ENCODE assay signal across 9 cellular contexts in genomic region chr2:213238753-213239591, GRCh38. TPM values are rescaled to one million over a fixed set of nuclear protein-coding genes. Genes with fewer than 3 reads are reported as not detected.
DNase-seq lines count a peak whose midpoint lies in the region; ATAC-seq, FAIRE-seq and TF ChIP-seq lines count a peak whose summit lies in the region.
"Had no signal": no experiment of that assay in that cellular context is flagged by ENCODE, and none has a peak within 500 bp of the region (broad histone marks: within the 10 kb centered on the region; RNA-seq: fewer than 3 reads in every experiment).

No MANE protein-coding gene starts in this region.

- no peak overlapping the region for H2AFZ ChIP-seq in mesenchymal stem cell (ENCODE audit: low read depth, low read length)

- no peaks in the 10 kb centered on the region for H3K36me3 ChIP-seq in breast epithelium
- H3K36me3 ChIP-seq in mesenchymal stem cell (ENCODE audit: control insufficient read depth in 1 of 2, insufficient read depth in 2 of 2, low read depth in 1 of 2, low read length in 2 of 2), result no peaks in the 10 kb centered on the region

- H2BK120ac ChIP-seq in mesenchymal stem cell (ENCODE audit: low read depth, low read length), result no peak overlapping the region

- no peaks in the 10 kb centered on the region for H3K36me3 Mint-ChIP-seq in MCF 10A (ENCODE audit: insufficient read depth, unreplicated experiment)

- intact Hi-C loops in MCF 10A (cut with micrococcal nuclease), result no loop called here
- intact Hi-C loops in breast epithelium (cut with DNase I; ENCODE audit: low total_unique reads), result no loop called here
- intact Hi-C loops in dorsolateral prefrontal cortex (cut with DNase I), result no loop called here

- H3K4me2 ChIP-seq in mesenchymal stem cell (ENCODE audit: low read length, poor library complexity, severe bottlenecking), result no peak overlapping the region

- H3K18ac ChIP-seq in mesenchymal stem cell (ENCODE audit: low read depth in 1 of 2, low read length in 2 of 2), result no peak overlapping the region

- H4K8ac ChIP-seq in mesenchymal stem cell (ENCODE audit: low read length), result no peak overlapping the region

- H3K4ac ChIP-seq in mesenchymal stem cell (ENCODE audit: low read depth in 1 of 2, low read length in 2 of 2), result no peak overlapping the region

- no peaks in the 10 kb centered on the region for H3K27me3 ChIP-seq in breast epithelium
- H3K27me3 ChIP-seq in mesenchymal stem cell (ENCODE audit: control insufficient read depth in 1 of 2, insufficient read depth in 1 of 2, low read length in 2 of 2), result no peaks in the 10 kb centered on the region
- H3K27me3 ChIP-seq in dorsolateral prefrontal cortex, result peaks cover 0 to 22% (median 0%) of the 10 kb centered on the region in 45 donors

- no peak overlapping the region for H3K23ac ChIP-seq in mesenchymal stem cell (ENCODE audit: low read length in 2 of 2)

- no peak overlapping the region for H2BK15ac ChIP-seq in mesenchymal stem cell (ENCODE audit: low read depth, poor library complexity, severe bottlenecking)

- peaks cover 17% of the 10 kb centered on the region for H3K4me1 Mint-ChIP-seq in MCF 10A (ENCODE audit: insufficient read depth, unreplicated experiment)

- TF ChIP-seq CTCF in MCF 10A (IDR thresholded peaks at IDR 0.05; ENCODE audit: unreplicated experiment) (no peak), breast epithelium (IDR thresholded peaks at IDR 0.05) (no peak), dorsolateral prefrontal cortex (IDR thresholded peaks at IDR 0.05 in 54 of 56, conservative IDR thresholded peaks at IDR 0.05 in 2 of 56; ENCODE audit: low read depth in 1 of 56, partially characterized antibody in 56 of 56) (no peak)

- H3K27ac ChIP-seq in breast epithelium (peak overlapping the region in 1 of 2 donors; percentile 56), mesenchymal stem cell (ENCODE audit: low read length, poor library complexity, severe bottlenecking) (peak overlapping the region; percentile 85), dorsolateral prefrontal cortex (no peak overlapping the region)

- no peak overlapping the region for H2BK5ac ChIP-seq in mesenchymal stem cell (ENCODE audit: low read depth, low read length, poor library complexity, severe bottlenecking)

- no peak overlapping the region for H2AK5ac ChIP-seq in mesenchymal stem cell (ENCODE audit: low read length, severe bottlenecking)

- BruUV-seq in MCF 10A (replicated peaks; lab: Mats Ljungman, UMichigan), result no TSS peak

- no peak overlapping the region for H4K91ac ChIP-seq in mesenchymal stem cell (ENCODE audit: low read length)

- H3K4me3 ChIP-seq in breast epithelium (no peak overlapping the region), mesenchymal stem cell (ENCODE audit: insufficient read depth in 1 of 2, low read depth in 1 of 2, low read length in 2 of 2) (peak overlapping the region in 1 of 2 experiments; percentile 11), dorsolateral prefrontal cortex (no peak overlapping the region)

- no peaks in the 10 kb centered on the region for H3K9me3 ChIP-seq in breast epithelium
- no peaks in the 10 kb centered on the region for H3K9me3 ChIP-seq in mesenchymal stem cell (ENCODE audit: control insufficient read depth, low read length)

- H3K14ac ChIP-seq in mesenchymal stem cell (ENCODE audit: low read length in 2 of 2), result no peak overlapping the region

- H3K9ac ChIP-seq in mesenchymal stem cell (ENCODE audit: low read length), result peak overlapping the region; percentile 81

- ATAC-seq in HG02973 (IDR thresholded peaks at IDR 0.05; ENCODE audit: unreplicated experiment), result peak; percentile 37

- CTCF ChIA-PET in MCF 10A (lab: Yijun Ruan, JAX), result interaction anchor here (0.7 to 1.3 kb wide), 2 partner anchors 12 to 192 kb away, joined by 3 to 4 read pairs; no protein-coding TSS in a partner anchor

- POLR2A ChIA-PET in MCF 10A (lab: Yijun Ruan, JAX), result no interaction called here

- H3K79me1 ChIP-seq in mesenchymal stem cell (replicated peaks; ENCODE audit: low read length, poor library complexity, severe bottlenecking), result no peaks in the 10 kb centered on the region

- DNase-seq in MCF 10A (ENCODE audit: unreplicated experiment), result peak; percentile 80
- no peak for DNase-seq in breast epithelium (ENCODE audit: low spot score in 2 of 2)
- DNase-seq in mesenchymal stem cell, result peak; percentile 51
- DNase-seq in NCI-H446 treated with DMSO at 0.1 percent for 48 hours (lab: John Stamatoyannopoulos, UW), result no peak
- DNase-seq in NCI-H187 treated with DMSO at 0.1 percent for 48 hours (lab: John Stamatoyannopoulos, UW), result no peak
- no peak for DNase-seq in dorsolateral prefrontal cortex

- peak overlapping the region; percentile 83 for H3K27ac Mint-ChIP-seq in MCF 10A (ENCODE audit: low read depth, unreplicated experiment)

- no peak overlapping the region for H2BK12ac ChIP-seq in mesenchymal stem cell (ENCODE audit: low read length in 2 of 2)

- FAIRE-seq in TTC549 (lab: Jason Lieb, UNC), result peak; percentile 99
- FAIRE-seq: G401.6 had no signal

- H3K4me3 Mint-ChIP-seq in MCF 10A (ENCODE audit: unreplicated experiment), result peak overlapping the region; percentile 52

- no peak for TF ChIP-seq POLR2A in breast epithelium (IDR thresholded peaks at IDR 0.05)

- WGBS in mesenchymal stem cell, result 8% methylated on average over 3 of the region's 4 CpGs

- H3K4me1 ChIP-seq in breast epithelium (no peaks in the 10 kb centered on the region), mesenchymal stem cell (ENCODE audit: control insufficient read depth, insufficient read depth, low read depth, low read length) (no peaks in the 10 kb centered on the region)

- no peaks in the 10 kb centered on the region for H3K9me3 Mint-ChIP-seq in MCF 10A (ENCODE audit: unreplicated experiment)

- H3K27me3 Mint-ChIP-seq in MCF 10A (ENCODE audit: insufficient read depth, unreplicated experiment), result no peaks in the 10 kb centered on the region

RNA-seq across cellular contexts. Expression of gene SPAG16, which starts 45.3 kb away (rescaled TPM):
- 11.5 and 14.3 TPM in 2 replicates for total RNA-seq in MCF 10A (2022)
- total RNA-seq in breast epithelium, result 10 to 100 TPM; 25.3 to 42.0 (median 41.7) TPM
- 17.9 TPM for polyA plus RNA-seq in mesenchymal stem cell (2013, experiment 1 of 2)
- polyA plus RNA-seq in mesenchymal stem cell (2013, experiment 2 of 2), result 18.4 TPM
- 10 to 100 TPM; 33.2 to 69.4 (median 50.6) TPM for total RNA-seq in dorsolateral prefrontal cortex

Comparison
In these comparisons a context has a peak if more than half of its experiments do, and no peak if none do; other contexts are left out.
1. DNase-seq: peak in MCF 10A (single experiment) and mesenchymal stem cell (single experiment); none in breast epithelium (0 of 2), NCI-H446 treated with DMSO at 0.1 percent for 48 hours (single experiment), NCI-H187 treated with DMSO at 0.1 percent for 48 hours (single experiment) and dorsolateral prefrontal cortex (0 of 10).